26 cellular contexts compared by ENCODE assay signal in the genomic region with DNA sequence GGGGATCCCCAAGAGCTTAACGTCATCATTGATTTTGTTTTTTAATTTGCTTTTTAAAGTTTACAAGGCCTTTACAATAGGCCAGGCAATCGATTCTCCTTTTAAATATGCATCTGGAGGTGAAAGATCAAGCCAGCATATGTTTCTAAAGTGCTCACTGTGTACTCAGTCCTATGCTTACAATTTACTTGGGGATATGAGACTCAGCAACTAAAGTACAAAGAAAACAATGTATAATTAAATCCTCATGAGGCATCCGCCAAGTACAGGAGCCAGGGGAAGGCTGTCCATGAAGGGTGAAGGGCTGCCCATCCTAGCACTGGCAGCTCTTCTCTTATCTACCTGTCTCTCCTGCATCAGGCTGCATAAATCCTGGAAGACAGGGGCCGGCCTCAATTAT.
"Had no signal": no experiment of that assay in that cellular context is flagged by ENCODE, and none has a peak within 500 bp of the region (broad histone marks: within the 10 kb centered on the region; RNA-seq: fewer than 3 reads in every experiment).

No MANE protein-coding gene starts in this region.

- H3K4me1 Mint-ChIP-seq: activated CD8-positive, alpha-beta memory T cell treated with anti-CD3 and anti-CD28 coated beads, Interleukin-2, amount 10 ng/mL, durations not matched to agents 7 days and 5 days had no signal

- H3K36me3 ChIP-seq: left lung, stomach, upper lobe of right lung had no signal

- H3K36me3 Mint-ChIP-seq: activated CD8-positive, alpha-beta memory T cell treated with anti-CD3 and anti-CD28 coated beads, Interleukin-2, amount 10 ng/mL, durations not matched to agents 7 days and 5 days; activated naive CD4-positive, alpha-beta T cell treated with anti-CD3 and anti-CD28 coated beads, Interleukin-2, amount 50 U/mL, for 72 hours; natural killer cell had no signal

- H3K4me1 ChIP-seq: body of pancreas, tibial artery had no signal

- H3K27ac ChIP-seq: body of pancreas, left lung, tibial artery, upper lobe of right lung had no signal

- H3K4me3 Mint-ChIP-seq: activated CD8-positive, alpha-beta memory T cell treated with anti-CD3 and anti-CD28 coated beads, Interleukin-2, amount 10 ng/mL, durations not matched to agents 7 days and 5 days; activated CD8-positive, alpha-beta T cell treated with anti-CD3 and anti-CD28 coated beads for 36 hours; activated T-cell treated with anti-CD3 and anti-CD28 coated beads, Interleukin-2, amount 50 U/mL, for 72 hours; natural killer cell; stimulated activated naive B cell treated with anti-CD40 and anti-IgM and Interleukin-4, amounts not matched to agents 10 μg/mL and 1 μg/mL and 100 μg/mL, for 72 hours; T-helper 1 cell treated with Interleukin-12 subunit alpha and Interleukin-12 subunit beta and Interleukin-4 antibody, amounts not matched to agents 30 μg/mL and 1 μg/mL, for 36 hours had no signal

- H3K27me3 ChIP-seq: body of pancreas, left lung, stomach, tibial artery, upper lobe of right lung had no signal

- H3K27me3 Mint-ChIP-seq: activated CD8-positive, alpha-beta memory T cell treated with anti-CD3 and anti-CD28 coated beads, Interleukin-2, amount 10 ng/mL, durations not matched to agents 7 days and 5 days; activated CD8-positive, alpha-beta T cell treated with anti-CD3 and anti-CD28 coated beads for 36 hours; stimulated activated naive B cell treated with anti-CD40 and anti-IgM and Interleukin-4, amounts not matched to agents 10 μg/mL and 1 μg/mL and 100 μg/mL, for 72 hours had no signal

- H3K27ac Mint-ChIP-seq: activated CD8-positive, alpha-beta memory T cell treated with anti-CD3 and anti-CD28 coated beads, Interleukin-2, amount 10 ng/mL, durations not matched to agents 7 days and 5 days; activated CD8-positive, alpha-beta T cell treated with anti-CD3 and anti-CD28 coated beads for 36 hours; activated naive CD4-positive, alpha-beta T cell treated with anti-CD3 and anti-CD28 coated beads, Interleukin-2, amount 50 U/mL, for 72 hours; activated T-cell treated with anti-CD3 and anti-CD28 coated beads, Interleukin-2, amount 50 U/mL, for 72 hours; natural killer cell; stimulated activated naive B cell treated with anti-CD40 and anti-IgM and Interleukin-4, amounts not matched to agents 10 μg/mL and 1 μg/mL and 100 μg/mL, for 72 hours; T-helper 1 cell treated with Interleukin-12 subunit alpha and Interleukin-12 subunit beta and Interleukin-4 antibody, amounts not matched to agents 30 μg/mL and 1 μg/mL, for 36 hours had no signal

- H3K9me3 Mint-ChIP-seq: activated CD8-positive, alpha-beta T cell treated with anti-CD3 and anti-CD28 coated beads for 36 hours; activated naive CD4-positive, alpha-beta T cell treated with anti-CD3 and anti-CD28 coated beads, Interleukin-2, amount 50 U/mL, for 72 hours; activated T-cell treated with anti-CD3 and anti-CD28 coated beads, Interleukin-2, amount 50 U/mL, for 72 hours; natural killer cell; stimulated activated naive B cell treated with anti-CD40 and anti-IgM and Interleukin-4, amounts not matched to agents 10 μg/mL and 1 μg/mL and 100 μg/mL, for 72 hours; T-helper 1 cell treated with Interleukin-12 subunit alpha and Interleukin-12 subunit beta and Interleukin-4 antibody, amounts not matched to agents 30 μg/mL and 1 μg/mL, for 36 hours had no signal

- H3K9me3 ChIP-seq: body of pancreas, left lung, stomach, tibial artery, upper lobe of right lung had no signal

- DNase-seq: activated CD4-positive, alpha-beta T cell treated with anti-CD3 and anti-CD28 coated beads, Interleukin-2, amount 50 U/mL, for 1 hour; activated CD4-positive, CD25-positive, alpha-beta regulatory T cell treated with anti-CD3 and anti-CD28 coated beads, Interleukin-2, amount 50 U/mL, for 72 hours; activated CD8-positive, alpha-beta memory T cell treated with anti-CD3 and anti-CD28 coated beads, Interleukin-2, amount 10 ng/mL, durations not matched to agents 7 days and 5 days; activated CD8-positive, alpha-beta T cell treated with anti-CD3 and anti-CD28 coated beads for 36 hours; activated naive CD4-positive, alpha-beta T cell; activated T-cell treated with anti-CD3 and anti-CD28 coated beads for 4 hours; activated T-cell treated with anti-CD3 and anti-CD28 coated beads, Interleukin-2, amount 50 U/mL, for 72 hours; aorta; effector CD8-positive, alpha-beta T cell; erythroblast; foreskin melanocyte; left lung; mesendoderm; natural killer cell; right cardiac atrium; stimulated activated CD4-positive, alpha-beta T cell treated with anti-CD3 and anti-CD28 coated beads, Interleukin-15, amount 100 ng/mL, for 24 hours; stimulated activated CD4-positive, alpha-beta T cell treated with anti-CD3 and anti-CD28 coated beads, Interleukin-2, amount 100 ng/mL, for 24 hours; stimulated activated naive B cell treated with anti-CD40 and anti-IgM and Interleukin-4, amounts not matched to agents 10 μg/mL and 1 μg/mL and 100 μg/mL, for 72 hours; T1000; tibial artery; upper lobe of right lung had no signal

- H3K4me3 ChIP-seq: body of pancreas, left lung, lung, stomach, tibial artery, upper lobe of right lung had no signal
